ENCODE assay signal across 14 cellular contexts in genomic region chr22:19605508-19606331, GRCh38.
DNase-seq lines count a peak whose midpoint lies in the region; ATAC-seq and TF ChIP-seq lines count a peak whose summit lies in the region.
"Had no signal": no experiment of that assay in that cellular context is flagged by ENCODE, and none has a peak within 500 bp of the region (broad histone marks: within the 10 kb centered on the region; RNA-seq: fewer than 3 reads in every experiment).

No MANE protein-coding gene starts in this region.

- no peak overlapping the region for H4K91ac ChIP-seq in mesenchymal stem cell (ENCODE audit: low read length)

- H3K79me1 ChIP-seq in mesenchymal stem cell (replicated peaks; ENCODE audit: low read length, poor library complexity, severe bottlenecking) = no peaks in the 10 kb centered on the region

- no peaks in the 10 kb centered on the region for H3K27me3 Mint-ChIP-seq in naive thymus-derived CD4-positive, alpha-beta T cell
- H3K27me3 Mint-ChIP-seq: activated CD4-positive, alpha-beta T cell treated with anti-CD3 and anti-CD28 coated beads, Interleukin-2, amount 10 ng/mL, durations not matched to agents 24 days and 14 days had no signal

- H3K27ac ChIP-seq in BLaER1 treated with 17β-estradiol and CSF1 and Interleukin-3, amounts not matched to agents 10 nM and 100 nM = peak overlapping the region in 4 of 11 experiments; percentile 62 to 76 (median 74); a peak in 9 of 22 replicates
- H3K27ac ChIP-seq in naive thymus-derived CD4-positive, alpha-beta T cell (ENCODE audit: low read depth, low read length) = no peak overlapping the region
- no peak overlapping the region for H3K27ac ChIP-seq in mesenchymal stem cell (ENCODE audit: low read length, poor library complexity, severe bottlenecking)
- no peak overlapping the region for H3K27ac ChIP-seq in adrenal gland
- H3K27ac ChIP-seq: neutrophil had no signal

- H3K36me3 Mint-ChIP-seq in naive thymus-derived CD4-positive, alpha-beta T cell = peaks cover 0 to 5% (median 0%) of the 10 kb centered on the region in 5 donors

- no peak overlapping the region for H2BK5ac ChIP-seq in mesenchymal stem cell (ENCODE audit: low read depth, low read length, poor library complexity, severe bottlenecking)

- H3K4me2 ChIP-seq in BLaER1 treated with 17β-estradiol and CSF1 and Interleukin-3, amounts not matched to agents 10 nM and 100 nM = peak overlapping the region in 10 of 11 experiments; percentile 9 to 96 (median 88); a peak in 19 of 22 replicates
- H3K4me2 ChIP-seq in mesenchymal stem cell (ENCODE audit: low read length, poor library complexity, severe bottlenecking) = no peak overlapping the region

- no peak overlapping the region for H2AFZ ChIP-seq in mesenchymal stem cell (ENCODE audit: low read depth, low read length)

- H4K8ac ChIP-seq in mesenchymal stem cell (ENCODE audit: low read length) = no peak overlapping the region

- peaks cover 20 to 73% (median 66%) of the 10 kb centered on the region in 10 experiments for H3K4me1 ChIP-seq in BLaER1 treated with 17β-estradiol and CSF1 and Interleukin-3, amounts not matched to agents 10 nM and 100 nM
- peaks cover 0 to 57% of the 10 kb centered on the region in 2 donors for H3K4me1 ChIP-seq in naive thymus-derived CD4-positive, alpha-beta T cell (ENCODE audit: control insufficient read depth in 2 of 2, insufficient read depth in 2 of 2, low read length in 2 of 2)
- H3K4me1 ChIP-seq in mesenchymal stem cell (ENCODE audit: control insufficient read depth, insufficient read depth, low read depth, low read length) = no peaks in the 10 kb centered on the region
- H3K4me1 ChIP-seq in adrenal gland (replicated peaks in 1 of 2) = no peaks in the 10 kb centered on the region

- DNase-seq in HEK293T (ENCODE audit: extremely low spot score) (peak; percentile 5), cerebellum (ENCODE audit: low spot score) (peak; percentile 58), mesenchymal stem cell (no peak), LoVo (ENCODE audit: low spot score) (no peak), adrenal gland (no peak)
- DNase-seq in naive thymus-derived CD4-positive, alpha-beta T cell = no peak
- DNase-seq: activated CD4-positive, alpha-beta T cell treated with anti-CD3 and anti-CD28 coated beads, Interleukin-2, amount 10 ng/mL, durations not matched to agents 24 days and 14 days; DMS79; foreskin melanocyte; midbrain; NCI-H2081 had no signal

- peaks cover 0 to 5% (median 0%) of the 10 kb centered on the region in 11 donors for H3K9me3 Mint-ChIP-seq in naive thymus-derived CD4-positive, alpha-beta T cell
- H3K9me3 Mint-ChIP-seq: activated CD4-positive, alpha-beta T cell treated with anti-CD3 and anti-CD28 coated beads, Interleukin-2, amount 10 ng/mL, durations not matched to agents 24 days and 14 days had no signal

- H3K4me3 ChIP-seq in BLaER1 treated with 17β-estradiol and CSF1 and Interleukin-3, amounts not matched to agents 10 nM and 100 nM = no peak overlapping the region
- no peak overlapping the region for H3K4me3 ChIP-seq in naive thymus-derived CD4-positive, alpha-beta T cell (ENCODE audit: low read length)
- H3K4me3 ChIP-seq in mesenchymal stem cell (ENCODE audit: insufficient read depth in 1 of 2, low read depth in 1 of 2, low read length in 2 of 2) (no peak overlapping the region), adrenal gland (no peak overlapping the region)

- no peak overlapping the region for H3K23ac ChIP-seq in mesenchymal stem cell (ENCODE audit: low read length in 2 of 2)

- 87% methylated on average over 28 of the region's 28 CpGs for WGBS in mesenchymal stem cell
- WGBS in adrenal gland, 4 donors = 68 to 80% (median 74%) methylated on average over 13 to 28 of the region's 28 CpGs

- TF ChIP-seq CTCF in adrenal gland (IDR thresholded peaks at IDR 0.05) = no peak

- H3K27me3 ChIP-seq in BLaER1 treated with 17β-estradiol and CSF1 and Interleukin-3, amounts not matched to agents 10 nM and 100 nM = peaks cover 0 to 22% (median 0%) of the 10 kb centered on the region in 11 experiments; a peak in 2 of 22 replicates
- no peaks in the 10 kb centered on the region for H3K27me3 ChIP-seq in naive thymus-derived CD4-positive, alpha-beta T cell (ENCODE audit: control insufficient read depth in 2 of 2, insufficient read depth in 2 of 2, low read length in 2 of 2)
- H3K27me3 ChIP-seq in mesenchymal stem cell (ENCODE audit: control insufficient read depth in 1 of 2, insufficient read depth in 1 of 2, low read length in 2 of 2) (peaks cover 27 to 72% of the 10 kb centered on the region in 2 experiments), adrenal gland (no peaks in the 10 kb centered on the region)

- peak overlapping the region in 3 of 10 donors; percentile 23 to 73 (median 26) for H3K4me3 Mint-ChIP-seq in naive thymus-derived CD4-positive, alpha-beta T cell
- H3K4me3 Mint-ChIP-seq: activated CD4-positive, alpha-beta T cell treated with anti-CD3 and anti-CD28 coated beads, Interleukin-2, amount 10 ng/mL, durations not matched to agents 24 days and 14 days had no signal

- CTCF ChIA-PET in HEK293T (lab: Yijun Ruan, JAX) = no interaction called here
- CTCF ChIA-PET in naive thymus-derived CD4-positive, alpha-beta T cell (lab: Charles Lee) = no interaction called here

- no peak overlapping the region for H2BK15ac ChIP-seq in mesenchymal stem cell (ENCODE audit: low read depth, poor library complexity, severe bottlenecking)

- no peaks in the 10 kb centered on the region for H3K9me3 ChIP-seq in BLaER1 treated with 17β-estradiol and CSF1 and Interleukin-3, amounts not matched to agents 10 nM and 100 nM (replicated peaks in 1 of 11)
- H3K9me3 ChIP-seq in naive thymus-derived CD4-positive, alpha-beta T cell (ENCODE audit: control insufficient read depth in 2 of 3, low read length in 3 of 3) = no peaks in the 10 kb centered on the region
- H3K9me3 ChIP-seq in mesenchymal stem cell (ENCODE audit: control insufficient read depth, low read length) (no peaks in the 10 kb centered on the region), adrenal gland (replicated peaks in 1 of 3) (no peaks in the 10 kb centered on the region)
- H3K9me3 ChIP-seq: neutrophil had no signal

- peak overlapping the region in 2 of 11 experiments; percentile 21 to 43; a peak in 2 of 22 replicates for H3K9ac ChIP-seq in BLaER1 treated with 17β-estradiol and CSF1 and Interleukin-3, amounts not matched to agents 10 nM and 100 nM
- H3K9ac ChIP-seq in mesenchymal stem cell (ENCODE audit: low read length) = no peak overlapping the region

- no peak overlapping the region for H2BK120ac ChIP-seq in mesenchymal stem cell (ENCODE audit: low read depth, low read length)

- peaks cover 25 to 86% (median 71%) of the 10 kb centered on the region in 7 donors for H3K4me1 Mint-ChIP-seq in naive thymus-derived CD4-positive, alpha-beta T cell

- no peak for ATAC-seq in naive thymus-derived CD4-positive, alpha-beta T cell
- ATAC-seq: HCT116 had no signal

- no peak overlapping the region for H3K14ac ChIP-seq in mesenchymal stem cell (ENCODE audit: low read length in 2 of 2)

- peak overlapping the region in 1 of 2 experiments; percentile 58 for H3K4ac ChIP-seq in mesenchymal stem cell (ENCODE audit: low read depth in 1 of 2, low read length in 2 of 2)

- intact Hi-C loops in naive thymus-derived CD4-positive, alpha-beta T cell (cut with micrococcal nuclease) = no loop called here
- intact Hi-C loops in adrenal gland (cut with DNase I) = no loop called here

- TF ChIP-seq POLR2A in adrenal gland (IDR thresholded peaks at IDR 0.05) = no peak

- POLR2A ChIA-PET in HEK293T (lab: Yijun Ruan, JAX) = no interaction called here
- POLR2A ChIA-PET in naive thymus-derived CD4-positive, alpha-beta T cell (lab: Charles Lee) = interaction anchor here (0.8 to 1.9 kb wide), 3 partner anchors 10 to 69 kb away, joined by 3 to 4 read pairs (median 4); no protein-coding TSS in a partner anchor

- no peaks in the 10 kb centered on the region; a peak in 1 of 22 replicates for H4K20me1 ChIP-seq in BLaER1 treated with 17β-estradiol and CSF1 and Interleukin-3, amounts not matched to agents 10 nM and 100 nM

- H2BK12ac ChIP-seq in mesenchymal stem cell (ENCODE audit: low read length in 2 of 2) = peak overlapping the region in 1 of 2 experiments; percentile 15

- H3K36me3 ChIP-seq in BLaER1 treated with 17β-estradiol and CSF1 and Interleukin-3, amounts not matched to agents 10 nM and 100 nM = no peaks in the 10 kb centered on the region
- H3K36me3 ChIP-seq in naive thymus-derived CD4-positive, alpha-beta T cell (ENCODE audit: control insufficient read depth in 2 of 3, insufficient read depth in 3 of 3, low read length in 3 of 3) = no peaks in the 10 kb centered on the region
- H3K36me3 ChIP-seq in mesenchymal stem cell (ENCODE audit: control insufficient read depth in 1 of 2, insufficient read depth in 2 of 2, low read depth in 1 of 2, low read length in 2 of 2) (no peaks in the 10 kb centered on the region), adrenal gland (replicated peaks in 1 of 2) (no peaks in the 10 kb centered on the region)
- H3K36me3 ChIP-seq: neutrophil had no signal

- H2AK5ac ChIP-seq in mesenchymal stem cell (ENCODE audit: low read length, severe bottlenecking) = no peak overlapping the region

- H3K27ac Mint-ChIP-seq in naive thymus-derived CD4-positive, alpha-beta T cell = peak overlapping the region in 8 of 9 donors; percentile 81 to 96 (median 94)

- H3K18ac ChIP-seq in mesenchymal stem cell (ENCODE audit: low read depth in 1 of 2, low read length in 2 of 2) = no peak overlapping the region

TF ChIP-seq in HEK293T, 16 proteins besides CTCF, POLR2A, EP300 and RAD21 (continues in another document):
- TF ChIP-seq NFRKB (IDR thresholded peaks at IDR 0.05) (no peak), TARDBP (IDR thresholded peaks at IDR 0.05) (no peak), FOXA1 (IDR thresholded peaks at IDR 0.05) (no peak), SUZ12 (IDR thresholded peaks at IDR 0.05) (no peak), BHLHE40 (IDR thresholded peaks at IDR 0.05; ENCODE audit: borderline replicate concordance) (no peak), CTBP1 (IDR thresholded peaks at IDR 0.05; ENCODE audit: borderline replicate concordance) (no peak), FOXM1 (IDR thresholded peaks at IDR 0.05; ENCODE audit: borderline replicate concordance) (no peak), ZNF384 (IDR thresholded peaks at IDR 0.05) (no peak), SP1 (IDR thresholded peaks at IDR 0.05) (no peak), FOXK2 (IDR thresholded peaks at IDR 0.05) (no peak), ELF4 (IDR thresholded peaks at IDR 0.05) (no peak), ARNT (IDR thresholded peaks at IDR 0.05) (no peak), L3MBTL2 (conservative IDR thresholded peaks at IDR 0.05) (no peak), HDGF (IDR thresholded peaks at IDR 0.05; ENCODE audit: borderline replicate concordance) (no peak)

Comparison
In these comparisons a context has a peak if more than half of its experiments do, and no peak if none do; other contexts are left out.
1. DNase-seq: peak in HEK293T (single experiment) and cerebellum (single experiment); none in naive thymus-derived CD4-positive, alpha-beta T cell (0 of 9), mesenchymal stem cell (single experiment), LoVo (single experiment) and adrenal gland (0 of 7).